Comparison of ENCODE assay signal across 27 cellular contexts in the genomic region with DNA sequence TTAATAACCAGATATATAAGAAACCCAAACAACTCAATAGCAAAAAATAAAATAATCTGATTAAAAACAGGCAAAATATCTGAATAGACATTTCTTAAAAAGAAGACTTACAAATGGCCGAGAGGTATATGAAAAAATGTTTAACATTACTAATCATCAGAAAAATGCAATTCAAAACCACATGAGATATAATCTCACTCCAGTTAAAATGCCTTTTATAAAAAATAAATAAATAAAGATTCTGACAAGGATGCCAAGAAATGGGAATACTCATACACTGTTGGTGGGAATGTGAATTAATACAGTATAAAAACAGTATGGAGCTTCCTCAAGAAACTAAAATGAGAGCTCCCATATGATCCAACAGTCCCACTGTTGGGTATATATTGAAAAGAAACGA. TPM values are rescaled to one million over a fixed set of nuclear protein-coding genes. Genes with fewer than 3 reads are reported as not detected.
"Had no signal": no experiment of that assay in that cellular context is flagged by ENCODE, and none has a peak within 500 bp of the region (broad histone marks: within the 10 kb centered on the region; RNA-seq: fewer than 3 reads in every experiment).

No MANE protein-coding gene starts in this region.

- H3K27ac ChIP-seq: adrenal gland, breast epithelium had no signal

- DNase-seq: activated B cell treated with CpG ODN at 0.5 μM for 24 hours; activated CD4-positive, alpha-beta T cell treated with anti-CD3 and anti-CD28 coated beads for 1 hour; activated CD4-positive, alpha-beta T cell treated with anti-CD3 and anti-CD28 coated beads, Interleukin-2, amount 10 ng/mL, durations not matched to agents 24 days and 14 days; activated CD4-positive, alpha-beta T cell treated with anti-CD3 and anti-CD28 coated beads, Interleukin-2, amount 50 U/mL, for 48 hours; activated CD8-positive, alpha-beta memory T cell treated with anti-CD3 and anti-CD28 coated beads, Interleukin-2, amount 10 ng/mL, durations not matched to agents 7 days and 5 days; activated gamma-delta T cell; activated naive CD4-positive, alpha-beta T cell treated with anti-CD3 and anti-CD28 coated beads, Interleukin-2, amount 50 U/mL, for 16 hours; activated naive CD8-positive, alpha-beta T cell treated with anti-CD3 and anti-CD28 coated beads, Interleukin-2, amount 10 ng/mL, durations not matched to agents 7 days and 5 days; activated T-cell treated with anti-CD3 and anti-CD28 coated beads, Interleukin-2, amount 50 U/mL, for 48 hours; adrenal gland; anterior cingulate cortex; caudate nucleus; KG1; MM.1S; NCI-H1105 treated with DMSO at 0.1 percent for 48 hours; NCI-H1436 treated with DMSO at 0.1 percent for 48 hours; NCI-H187; NCI-H2081; NCI-H524; SHP77 treated with DMSO at 0.1 percent for 48 hours; T-cell; T-helper 2 cell; T1000 had no signal

- H3K4me3 ChIP-seq: adrenal gland, breast epithelium had no signal

- ATAC-seq: activated CD8-positive, alpha-beta memory T cell treated with anti-CD3 and anti-CD28 coated beads, Interleukin-2, amount 10 ng/mL, durations not matched to agents 7 days and 5 days; activated T-helper 17 cell treated with anti-CD3 and anti-CD28 coated beads, Interleukin-2, amount 50 U/mL, for 72 hours; T-cell had no signal

- H3K27me3 ChIP-seq: adrenal gland, breast epithelium had no signal

- H3K36me3 ChIP-seq: adrenal gland, breast epithelium had no signal

RNA-seq across cellular contexts. Expression of gene BMP10, which starts 33.9 kb away (rescaled TPM):
- total RNA-seq: activated B cell treated with CpG ODN at 0.5 μM for 24 hours; activated CD4-positive, alpha-beta T cell treated with anti-CD3 and anti-CD28 coated beads, Interleukin-2, amount 10 ng/mL, durations not matched to agents 24 days and 14 days; activated CD8-positive, alpha-beta memory T cell treated with anti-CD3 and anti-CD28 coated beads, Interleukin-2, amount 10 ng/mL, durations not matched to agents 7 days and 5 days; activated naive CD8-positive, alpha-beta T cell treated with anti-CD3 and anti-CD28 coated beads, Interleukin-2, amount 10 ng/mL, durations not matched to agents 7 days and 5 days; activated T-helper 17 cell treated with anti-CD3 and anti-CD28 coated beads, Interleukin-2, amount 50 U/mL, for 72 hours; adrenal gland; breast epithelium; cerebellum; SK-MEL-5; T-cell had no signal
- polyA plus RNA-seq: adrenal gland had no signal

RNA-seq across cellular contexts. Expression of gene GKN2, which starts 47.6 kb away (rescaled TPM):
- total RNA-seq: activated B cell treated with CpG ODN at 0.5 μM for 24 hours; activated CD4-positive, alpha-beta T cell treated with anti-CD3 and anti-CD28 coated beads, Interleukin-2, amount 10 ng/mL, durations not matched to agents 24 days and 14 days; activated CD8-positive, alpha-beta memory T cell treated with anti-CD3 and anti-CD28 coated beads, Interleukin-2, amount 10 ng/mL, durations not matched to agents 7 days and 5 days; activated naive CD8-positive, alpha-beta T cell treated with anti-CD3 and anti-CD28 coated beads, Interleukin-2, amount 10 ng/mL, durations not matched to agents 7 days and 5 days; activated T-helper 17 cell treated with anti-CD3 and anti-CD28 coated beads, Interleukin-2, amount 50 U/mL, for 72 hours; breast epithelium; cerebellum; SK-MEL-5; T-cell had no signal
